8 cellular contexts compared by ENCODE assay signal in genomic region chr12:109153711-109154434, GRCh38. TPM values are rescaled to one million over a fixed set of nuclear protein-coding genes. Genes with fewer than 3 reads are reported as not detected.
DNase-seq lines count a peak whose midpoint lies in the region; ATAC-seq, FAIRE-seq and TF ChIP-seq lines count a peak whose summit lies in the region.

No MANE protein-coding gene starts in this region.

- H3K36me3 Mint-ChIP-seq in astrocyte (ENCODE audit: low read depth, unreplicated experiment): no peaks in the 10 kb centered on the region
- no peaks in the 10 kb centered on the region for H3K36me3 Mint-ChIP-seq in stimulated activated naive B cell treated with anti-CD40 and anti-IgM and Interleukin-4, amounts not matched to agents 10 μg/mL and 1 μg/mL and 100 μg/mL, for 72 hours

- H3K27me3 Mint-ChIP-seq in astrocyte (ENCODE audit: low read depth, unreplicated experiment): peaks cover 22% of the 10 kb centered on the region
- peaks cover 18 to 21% of the 10 kb centered on the region in 2 donors for H3K27me3 Mint-ChIP-seq in stimulated activated naive B cell treated with anti-CD40 and anti-IgM and Interleukin-4, amounts not matched to agents 10 μg/mL and 1 μg/mL and 100 μg/mL, for 72 hours

- H3K4me3 ChIP-seq in astrocyte (ENCODE audit: insufficient read depth, low read depth, low read length) (peak overlapping the region; percentile 59), keratinocyte (ENCODE audit: control insufficient read depth in 2 of 3, extremely low read depth in 1 of 3, insufficient read depth in 2 of 3, low read depth in 1 of 3, low read length in 3 of 3) (peak overlapping the region; percentile 16 to 51 (median 44))

- peak overlapping the region; percentile 63 for H3K9ac ChIP-seq in astrocyte (ENCODE audit: low read length)
- peak overlapping the region; percentile 41 for H3K9ac ChIP-seq in keratinocyte (ENCODE audit: control insufficient read depth, extremely low read depth, insufficient read depth, low read length)

- H3K36me3 ChIP-seq in astrocyte (ENCODE audit: insufficient read depth, low read length) (no peaks in the 10 kb centered on the region), keratinocyte (ENCODE audit: control insufficient read depth in 2 of 2, extremely low read depth in 1 of 2, insufficient read depth in 2 of 2, low read length in 2 of 2) (no peaks in the 10 kb centered on the region)

- no peak overlapping the region for H3K27ac Mint-ChIP-seq in astrocyte (ENCODE audit: unreplicated experiment)
- H3K27ac Mint-ChIP-seq in stimulated activated naive B cell treated with anti-CD40 and anti-IgM and Interleukin-4, amounts not matched to agents 10 μg/mL and 1 μg/mL and 100 μg/mL, for 72 hours: peak overlapping the region; percentile 67

- H3K4me1 ChIP-seq in astrocyte (ENCODE audit: insufficient read depth, low read length) (peaks cover 9% of the 10 kb centered on the region), keratinocyte (ENCODE audit: control insufficient read depth, extremely low read depth, insufficient read depth, low read length) (peaks cover 8% of the 10 kb centered on the region)

- ATAC-seq in stimulated activated naive B cell treated with anti-CD40 and anti-IgM and Interleukin-4, amounts not matched to agents 10 μg/mL and 1 μg/mL and 100 μg/mL, for 72 hours (replicated peaks): no peak
- ATAC-seq in HG02840 (IDR thresholded peaks at IDR 0.05; ENCODE audit: low FRiP score, unreplicated experiment): no peak

- FAIRE-seq in astrocyte (lab: Jason Lieb, UNC): no peak
- FAIRE-seq in keratinocyte (lab: Jason Lieb, UNC): no peak

- TF ChIP-seq CTCF in astrocyte (IDR thresholded peaks at IDR 0.05; ENCODE audit: insufficient read depth, low read depth, low read length): no peak
- no peak for TF ChIP-seq CTCF in keratinocyte (optimal IDR thresholded peaks at IDR 0.05 in 1 of 3, IDR thresholded peaks at IDR 0.05 in 1 of 3, conservative IDR thresholded peaks at IDR 0.05 in 1 of 3; ENCODE audit: extremely low read depth in 1 of 3, insufficient read depth in 2 of 3, low read length in 3 of 3)

- dilution Hi-C loops in keratinocyte (cut with MboI; ENCODE audit: extremely low pct_ligation_motif_present, low sequenced_read_pairs): no loop called here

- H3K4me3 Mint-ChIP-seq in astrocyte (ENCODE audit: unreplicated experiment): peak overlapping the region; percentile 86
- H3K4me3 Mint-ChIP-seq in stimulated activated naive B cell treated with anti-CD40 and anti-IgM and Interleukin-4, amounts not matched to agents 10 μg/mL and 1 μg/mL and 100 μg/mL, for 72 hours: peak overlapping the region; percentile 84 to 89

- no peaks in the 10 kb centered on the region for H3K9me3 Mint-ChIP-seq in astrocyte (ENCODE audit: unreplicated experiment)
- no peaks in the 10 kb centered on the region for H3K9me3 Mint-ChIP-seq in stimulated activated naive B cell treated with anti-CD40 and anti-IgM and Interleukin-4, amounts not matched to agents 10 μg/mL and 1 μg/mL and 100 μg/mL, for 72 hours

- H3K27ac ChIP-seq in astrocyte (ENCODE audit: low read depth, low read length) (no peak overlapping the region), keratinocyte (ENCODE audit: control insufficient read depth, insufficient read depth, low read length) (no peak overlapping the region)

- H3K4me1 Mint-ChIP-seq in astrocyte (ENCODE audit: low read depth, unreplicated experiment): no peaks in the 10 kb centered on the region
- peaks cover 12 to 25% of the 10 kb centered on the region in 2 donors for H3K4me1 Mint-ChIP-seq in stimulated activated naive B cell treated with anti-CD40 and anti-IgM and Interleukin-4, amounts not matched to agents 10 μg/mL and 1 μg/mL and 100 μg/mL, for 72 hours

- H3K4me2 ChIP-seq in astrocyte (ENCODE audit: low read length) (peak overlapping the region; percentile 93), keratinocyte (ENCODE audit: control insufficient read depth, extremely low read depth, insufficient read depth, low read depth, low read length) (peak overlapping the region; percentile 94)

- H3K79me2 ChIP-seq in astrocyte (ENCODE audit: insufficient read depth, low read length) (no peaks in the 10 kb centered on the region), keratinocyte (ENCODE audit: control insufficient read depth, insufficient read depth, low read length) (no peaks in the 10 kb centered on the region)

- H4K20me1 ChIP-seq in astrocyte (ENCODE audit: insufficient read depth, low read length) (peaks cover 2% of the 10 kb centered on the region), keratinocyte (ENCODE audit: control insufficient read depth, extremely low read depth, insufficient read depth, low read length) (no peaks in the 10 kb centered on the region)

- peak; percentile 31 for DNase-seq in activated T-cell treated with anti-CD3 and anti-CD28 coated beads, Interleukin-2, amount 50 U/mL, for 1 hour
- DNase-seq in activated T-cell treated with anti-CD3 and anti-CD28 coated beads for 4 hours (no peak), astrocyte (ENCODE audit: low read depth) (no peak), keratinocyte (ENCODE audit: low read depth, low spot score) (no peak), NCI-H446 treated with DMSO at 0.1 percent for 48 hours (lab: John Stamatoyannopoulos, UW) (no peak), NCI-H748 (lab: John Stamatoyannopoulos, UW; ENCODE audit: unreplicated experiment) (no peak)
- no peak for DNase-seq in stimulated activated naive B cell treated with anti-CD40 and anti-IgM and Interleukin-4, amounts not matched to agents 10 μg/mL and 1 μg/mL and 100 μg/mL, for 72 hours

- H2AFZ ChIP-seq in astrocyte (ENCODE audit: low read depth, low read length) (peak overlapping the region; percentile 81), keratinocyte (ENCODE audit: control insufficient read depth, low read length) (peak overlapping the region; percentile 89)

- H3K9me3 ChIP-seq in astrocyte (ENCODE audit: insufficient read depth, low read depth, low read length) (no peaks in the 10 kb centered on the region), keratinocyte (ENCODE audit: control insufficient read depth, low read depth, low read length) (no peaks in the 10 kb centered on the region)

- no peaks in the 10 kb centered on the region for H3K9me1 ChIP-seq in keratinocyte (ENCODE audit: control insufficient read depth, extremely low read depth, insufficient read depth, low read length)

- H3K27me3 ChIP-seq in astrocyte (ENCODE audit: insufficient read depth, low read length) (peaks cover 4% of the 10 kb centered on the region), keratinocyte (ENCODE audit: control insufficient read depth, extremely low read depth, insufficient read depth, low read length) (peaks cover 5% of the 10 kb centered on the region)

RNA-seq across cellular contexts. Expression of gene ACACB, which starts 37.5 kb away (rescaled TPM):
- total RNA-seq in astrocyte: 1.7 and 3.9 TPM in 2 replicates
- polyA plus RNA-seq in keratinocyte: 0.54 to 2.1 TPM (median 1.3 TPM) in 3 replicates
- polyA plus RNA-seq in keratinocyte (2011; ENCODE audit: low read depth): 0.74 TPM
- 0.27 and 0.47 TPM in 2 replicates for polyA plus RNA-seq in keratinocyte (2011; cell fraction: cytosol; rRNA removed)
- polyA plus RNA-seq in keratinocyte (2011; cell fraction: nucleus; rRNA removed): 1.5 and 2.3 TPM in 2 replicates
- polyA plus RNA-seq in keratinocyte (2012; ENCODE audit: low replicate concordance): 0.54 and 1.3 TPM in 2 replicates
- polyA minus RNA-seq in keratinocyte: 1.8 to 3.5 TPM (median 2.0 TPM) in 3 replicates
- 0.77 TPM for polyA minus RNA-seq in keratinocyte (2011; cell fraction: cytosol; rRNA and poly(A)+ RNA removed)
- 3.7 and 4.0 TPM in 2 replicates for polyA minus RNA-seq in keratinocyte (2011; cell fraction: nucleus; rRNA and poly(A)+ RNA removed)

RNA-seq across cellular contexts. Expression of gene UNG, which starts 56.5 kb away (rescaled TPM):
- 20.5 and 21.9 TPM in 2 replicates for total RNA-seq in astrocyte
- polyA plus RNA-seq in keratinocyte: 17.9 to 35.1 TPM (median 26.3 TPM) in 3 replicates
- 15.4 TPM for polyA plus RNA-seq in keratinocyte (2011; ENCODE audit: low read depth)
- 21.4 and 24.3 TPM in 2 replicates for polyA plus RNA-seq in keratinocyte (2011; cell fraction: cytosol; rRNA removed)
- polyA plus RNA-seq in keratinocyte (2011; cell fraction: nucleus; rRNA removed): 19.5 and 20.1 TPM in 2 replicates
- 17.2 and 27.4 TPM in 2 replicates for polyA plus RNA-seq in keratinocyte (2012; ENCODE audit: low replicate concordance)
- polyA minus RNA-seq in keratinocyte: 8.0 to 11.4 TPM (median 8.9 TPM) in 3 replicates
- 5.8 TPM for polyA minus RNA-seq in keratinocyte (2011; cell fraction: cytosol; rRNA and poly(A)+ RNA removed)
- 5.4 and 7.9 TPM in 2 replicates for polyA minus RNA-seq in keratinocyte (2011; cell fraction: nucleus; rRNA and poly(A)+ RNA removed)
